ENCODE assay signal across 21 cellular contexts in genomic region chr12:51960890-51961289, GRCh38. TPM values are rescaled to one million over a fixed set of nuclear protein-coding genes. Genes with fewer than 3 reads are reported as not detected.
"Had no signal": no experiment of that assay in that cellular context is flagged by ENCODE, and none has a peak within 500 bp of the region (broad histone marks: within the 10 kb centered on the region; RNA-seq: fewer than 3 reads in every experiment).

No MANE protein-coding gene starts in this region.

- H3K4me3 Mint-ChIP-seq: activated naive CD8-positive, alpha-beta T cell treated with anti-CD3 and anti-CD28 coated beads for 36 hours; effector memory CD8-positive, alpha-beta T cell; natural killer cell; T-helper 2 cell treated with Interferon-gamma antibody and Interleukin-4, amounts not matched to agents 5 μg/mL and 100 μg/mL, for 36 hours had no signal

- H3K9me3 ChIP-seq: gastroesophageal sphincter, upper lobe of left lung had no signal

- H3K27ac Mint-ChIP-seq: activated naive CD8-positive, alpha-beta T cell treated with anti-CD3 and anti-CD28 coated beads for 36 hours; natural killer cell; T-helper 2 cell treated with Interferon-gamma antibody and Interleukin-4, amounts not matched to agents 5 μg/mL and 100 μg/mL, for 36 hours had no signal

- H3K9me3 Mint-ChIP-seq: activated naive CD8-positive, alpha-beta T cell treated with anti-CD3 and anti-CD28 coated beads for 36 hours; effector memory CD8-positive, alpha-beta T cell; natural killer cell; T-helper 2 cell treated with Interferon-gamma antibody and Interleukin-4, amounts not matched to agents 5 μg/mL and 100 μg/mL, for 36 hours had no signal

- H3K27ac ChIP-seq: gastroesophageal sphincter, heart right ventricle had no signal

- H3K27me3 Mint-ChIP-seq: activated naive CD8-positive, alpha-beta T cell treated with anti-CD3 and anti-CD28 coated beads for 36 hours; brain; effector memory CD8-positive, alpha-beta T cell had no signal

- H3K27me3 ChIP-seq: gastroesophageal sphincter, heart right ventricle, upper lobe of left lung had no signal

- H3K36me3 Mint-ChIP-seq: natural killer cell had no signal

- H3K4me3 ChIP-seq: gastroesophageal sphincter, heart right ventricle, smooth muscle cell, upper lobe of left lung had no signal

- ATAC-seq: effector memory CD8-positive, alpha-beta T cell; gastroesophageal sphincter; heart right ventricle; natural killer cell; right cardiac atrium had no signal

- DNase-seq: activated CD4-positive, alpha-beta T cell treated with anti-CD3 and anti-CD28 coated beads, Interleukin-2, amount 50 U/mL, for 1 hour; activated CD8-positive, alpha-beta memory T cell treated with anti-CD3 and anti-CD28 coated beads for 24 hours; activated gamma-delta T cell treated with Interleukin-2 at 50 U/mL for 16 hours; activated naive CD8-positive, alpha-beta T cell treated with anti-CD3 and anti-CD28 coated beads for 36 hours; central memory CD4-positive, alpha-beta T cell; cortex of kidney; effector memory CD8-positive, alpha-beta T cell; heart right ventricle; left colon; natural killer cell; nucleus accumbens; posterior cingulate gyrus; right cardiac atrium; stimulated activated CD4-positive, alpha-beta T cell treated with anti-CD3 and anti-CD28 coated beads, Interleukin-4, amount 100 ng/mL, for 4 hours; stimulated activated CD8-positive, alpha-beta memory T cell treated with anti-CD3 and anti-CD28 coated beads, Interleukin-4, amount 100 ng/mL, for 48 hours; stimulated activated naive CD4-positive, alpha-beta T cell treated with Interleukin-2 at 50 U/mL for 16 hours; upper lobe of left lung had no signal

RNA-seq across cellular contexts. Expression of gene ACVRL1, which starts 53.6 kb away (rescaled TPM):
- total RNA-seq: activated naive CD8-positive, alpha-beta T cell treated with anti-CD3 and anti-CD28 coated beads for 36 hours had no signal
